ENCODE assay signal across 10 cellular contexts in genomic region chr1:27520651-27521050, GRCh38. TPM values are rescaled to one million over a fixed set of nuclear protein-coding genes. Genes with fewer than 3 reads are reported as not detected.
DNase-seq lines count a peak whose midpoint lies in the region; ATAC-seq and TF ChIP-seq lines count a peak whose summit lies in the region.
"Had no signal": no experiment of that assay in that cellular context is flagged by ENCODE, and none has a peak within 500 bp of the region (broad histone marks: within the 10 kb centered on the region; RNA-seq: fewer than 3 reads in every experiment).

No MANE protein-coding gene starts in this region.

- no peaks in the 10 kb centered on the region for H3K27me3 ChIP-seq in mucosa of stomach (ENCODE audit: control insufficient read depth, insufficient read depth, low read length)
- H3K27me3 ChIP-seq in thymus (ENCODE audit: control insufficient read depth, insufficient read depth) = no peaks in the 10 kb centered on the region
- no peaks in the 10 kb centered on the region for H3K27me3 ChIP-seq in foreskin keratinocyte
- H3K27me3 ChIP-seq: ovary had no signal

- no peak for ATAC-seq in foreskin keratinocyte
- ATAC-seq in GM19351 (IDR thresholded peaks at IDR 0.05; ENCODE audit: unreplicated experiment) = no peak

- H3K27ac ChIP-seq in caudate nucleus (ENCODE audit: low read depth, low read length) (peak overlapping the region; percentile 79), thymus (ENCODE audit: low read depth) (peak overlapping the region; percentile 55), foreskin keratinocyte (no peak overlapping the region)
- H3K27ac ChIP-seq: KMS-11 had no signal

- H3K4me3 ChIP-seq in mucosa of stomach (ENCODE audit: low read length) (no peak overlapping the region), thymus (ENCODE audit: low read length) (no peak overlapping the region)
- H3K4me3 ChIP-seq: ovary had no signal

- H3K36me3 ChIP-seq in mucosa of stomach (ENCODE audit: control insufficient read depth, insufficient read depth, low read length) (no peaks in the 10 kb centered on the region), thymus (ENCODE audit: control insufficient read depth, insufficient read depth) (no peaks in the 10 kb centered on the region)
- H3K36me3 ChIP-seq: ovary had no signal

- H3K9ac ChIP-seq in mucosa of stomach (ENCODE audit: low read length) = peak overlapping the region; percentile 25
- H3K9ac ChIP-seq: KMS-11 had no signal

- H3K9me3 ChIP-seq in mucosa of stomach (ENCODE audit: control insufficient read depth, low read length) (no peaks in the 10 kb centered on the region), thymus (ENCODE audit: control insufficient read depth) (no peaks in the 10 kb centered on the region)
- H3K9me3 ChIP-seq: ovary had no signal

- peaks cover 79% of the 10 kb centered on the region for H3K4me1 ChIP-seq in mucosa of stomach (ENCODE audit: control insufficient read depth, insufficient read depth, low read length)
- H3K4me1 ChIP-seq in thymus (ENCODE audit: control insufficient read depth, insufficient read depth, low read length) = peaks cover 57% of the 10 kb centered on the region
- H3K4me1 ChIP-seq in foreskin keratinocyte = peaks cover 29% of the 10 kb centered on the region

- peak; percentile 63 for DNase-seq in activated CD8-positive, alpha-beta memory T cell treated with anti-CD3 and anti-CD28 coated beads for 24 hours
- no peak for DNase-seq in activated CD8-positive, alpha-beta memory T cell treated with anti-CD3 and anti-CD28 coated beads, Interleukin-2, amount 50 U/mL, for 4 hours
- DNase-seq in caudate nucleus (lab: John Stamatoyannopoulos, UW) = peak in 37 of 61 donors; percentile 11 to 81 (median 38)
- DNase-seq in foreskin keratinocyte = no peak
- DNase-seq in stimulated activated naive CD4-positive, alpha-beta T cell treated with Interleukin-2 at 50 U/mL for 16 hours (lab: John Stamatoyannopoulos, UW) = no peak

- 95% methylated on average over 4 of the region's 4 CpGs for WGBS in thymus

- no peak for TF ChIP-seq CTCF in foreskin keratinocyte (conservative IDR thresholded peaks at IDR 0.05)

RNA-seq across cellular contexts. Expression of gene WASF2, which starts 30.7 kb away (rescaled TPM):
- polyA plus RNA-seq in thymus = 47.4 TPM
- total RNA-seq in foreskin keratinocyte = 49.9 and 53.9 TPM in 2 replicates
- 28.7 and 30.1 TPM in 2 replicates for polyA plus RNA-seq in foreskin keratinocyte

Comparison
In these comparisons a context has a peak if more than half of its experiments do, and no peak if none do; other contexts are left out.
1. DNase-seq: peak in activated CD8-positive, alpha-beta memory T cell treated with anti-CD3 and anti-CD28 coated beads for 24 hours (single experiment) and caudate nucleus (37 of 61); none in activated CD8-positive, alpha-beta memory T cell treated with anti-CD3 and anti-CD28 coated beads, Interleukin-2, amount 50 U/mL, for 4 hours (single experiment), foreskin keratinocyte (0 of 2) and stimulated activated naive CD4-positive, alpha-beta T cell treated with Interleukin-2 at 50 U/mL for 16 hours (single experiment).